Comparison of ENCODE assay signal across 13 cellular contexts in genomic region chr15:39585871-39586301, GRCh38. TPM values are rescaled to one million over a fixed set of nuclear protein-coding genes. Genes with fewer than 3 reads are reported as not detected.
DNase-seq lines count a peak whose midpoint lies in the region; ATAC-seq, FAIRE-seq and TF ChIP-seq lines count a peak whose summit lies in the region.
"Had no signal": no experiment of that assay in that cellular context is flagged by ENCODE, and none has a peak within 500 bp of the region (broad histone marks: within the 10 kb centered on the region; RNA-seq: fewer than 3 reads in every experiment).

No MANE protein-coding gene starts in this region.

- H3K4me1 ChIP-seq in endothelial cell of umbilical vein (ENCODE audit: control insufficient read depth, extremely low read depth, insufficient read depth, low read length) (peaks cover 19% of the 10 kb centered on the region), muscle layer of colon (ENCODE audit: insufficient read depth, low read length) (peaks cover 63% of the 10 kb centered on the region)

- H3K9ac ChIP-seq in endothelial cell of umbilical vein (replicated peaks; ENCODE audit: extremely low read depth, insufficient read depth, low read length) (peak overlapping the region; percentile 99), muscle layer of colon (ENCODE audit: low read length) (no peak overlapping the region)

- peak overlapping the region; percentile 82 for H3K4me2 ChIP-seq in endothelial cell of umbilical vein (ENCODE audit: insufficient read depth, low read length)

- H3K9me3 ChIP-seq in endothelial cell of umbilical vein (replicated peaks; ENCODE audit: control insufficient read depth, insufficient read depth, low read length) (no peaks in the 10 kb centered on the region), muscle layer of colon (ENCODE audit: low read length) (no peaks in the 10 kb centered on the region)
- H3K9me3 ChIP-seq: right atrium auricular region had no signal

- dilution Hi-C loops in endothelial cell of umbilical vein (cut with MboI; ENCODE audit: extremely low pct_ligation_motif_present, low sequenced_read_pairs) = no loop called here

- POLR2A ChIA-PET in endothelial cell of umbilical vein (lab: Charles Lee) = interaction anchor here (0.6 to 9.9 kb wide), 12 partner anchors 111 to 763 kb away, joined by 3 to 118 read pairs (median 4); no protein-coding TSS in a partner anchor

- peaks cover 5% of the 10 kb centered on the region for H4K20me1 ChIP-seq in endothelial cell of umbilical vein (replicated peaks; ENCODE audit: control insufficient read depth, extremely low read depth, insufficient read depth, low read length)

- H3K27me3 Mint-ChIP-seq in natural killer cell (ENCODE audit: low read depth in 2 of 2) = no peaks in the 10 kb centered on the region
- H3K27me3 Mint-ChIP-seq in natural killer cell treated with Interleukin-12 subunit alpha and Interleukin-12 subunit beta and Interleukin-15 and Interleukin-18, amount 100 ng/mL, for 72 hours = peaks cover 4 to 6% of the 10 kb centered on the region in 2 donors
- peaks cover 5% of the 10 kb centered on the region for H3K27me3 Mint-ChIP-seq in glutamatergic neuron (ENCODE audit: unreplicated experiment)

- no peaks in the 10 kb centered on the region for H3K9me1 ChIP-seq in endothelial cell of umbilical vein (replicated peaks; ENCODE audit: control insufficient read depth, extremely low read depth, insufficient read depth, low read length)

- H3K36me3 Mint-ChIP-seq in natural killer cell (peaks cover 27% of the 10 kb centered on the region), glutamatergic neuron (ENCODE audit: unreplicated experiment) (no peaks in the 10 kb centered on the region)
- H3K36me3 Mint-ChIP-seq in natural killer cell treated with Interleukin-12 subunit alpha and Interleukin-12 subunit beta and Interleukin-15 and Interleukin-18, amount 100 ng/mL, for 72 hours = peaks cover 1% of the 10 kb centered on the region
- H3K36me3 Mint-ChIP-seq: naive B cell had no signal

- TF ChIP-seq CTCF in natural killer cell (IDR thresholded peaks at IDR 0.05) (no peak), endothelial cell of umbilical vein (IDR thresholded peaks at IDR 0.05; ENCODE audit: extremely low read depth in 1 of 2, insufficient read depth in 1 of 2, low read depth in 1 of 2, low read length in 2 of 2) (no peak), glutamatergic neuron (IDR thresholded peaks at IDR 0.05; ENCODE audit: partially characterized antibody, unreplicated experiment) (no peak)

- H3K27ac Mint-ChIP-seq in natural killer cell (peak overlapping the region; percentile 67 to 86), glutamatergic neuron (ENCODE audit: unreplicated experiment) (no peak overlapping the region)
- no peak overlapping the region for H3K27ac Mint-ChIP-seq in natural killer cell treated with Interleukin-12 subunit alpha and Interleukin-12 subunit beta and Interleukin-15 and Interleukin-18, amount 100 ng/mL, for 72 hours

- H3K9me3 Mint-ChIP-seq in natural killer cell = no peaks in the 10 kb centered on the region
- no peaks in the 10 kb centered on the region for H3K9me3 Mint-ChIP-seq in natural killer cell treated with Interleukin-12 subunit alpha and Interleukin-12 subunit beta and Interleukin-15 and Interleukin-18, amount 100 ng/mL, for 72 hours
- peaks cover 6% of the 10 kb centered on the region for H3K9me3 Mint-ChIP-seq in glutamatergic neuron (ENCODE audit: unreplicated experiment)
- H3K9me3 Mint-ChIP-seq: naive B cell had no signal

- FAIRE-seq in endothelial cell of umbilical vein (lab: Jason Lieb, UNC) = no peak

- peak overlapping the region; percentile 70 for H3K27ac ChIP-seq in endothelial cell of umbilical vein (ENCODE audit: insufficient read depth, low read depth, low read length)
- H3K27ac ChIP-seq in muscle layer of colon (ENCODE audit: low read depth, low read length) = peak overlapping the region; percentile 16

- H3K36me3 ChIP-seq in endothelial cell of umbilical vein (ENCODE audit: control insufficient read depth in 2 of 2, extremely low read depth in 1 of 2, insufficient read depth in 2 of 2, low read length in 2 of 2) (peaks cover 69 to 88% of the 10 kb centered on the region in 2 experiments), muscle layer of colon (ENCODE audit: insufficient read depth, low read length) (peaks cover 88% of the 10 kb centered on the region)

- no peak for DNase-seq in natural killer cell
- no peak for DNase-seq in natural killer cell treated with Interleukin-12 subunit alpha and Interleukin-12 subunit beta and Interleukin-15 and Interleukin-18, amount 100 ng/mL, for 72 hours (ENCODE audit: low spot score)
- no peak for DNase-seq in endothelial cell of umbilical vein (ENCODE audit: low read depth, low spot score)
- no peak for DNase-seq in glutamatergic neuron
- no peak for DNase-seq in NCI-H2029 treated with DMSO at 0.1 percent for 48 hours (lab: John Stamatoyannopoulos, UW)
- DNase-seq: naive B cell; NCI-H2081 treated with DMSO at 0.1 percent for 48 hours; stimulated activated naive CD4-positive, alpha-beta T cell had no signal

- H3K27me3 ChIP-seq in endothelial cell of umbilical vein (ENCODE audit: control insufficient read depth in 2 of 2, insufficient read depth in 2 of 2, low read length in 2 of 2) (no peaks in the 10 kb centered on the region), muscle layer of colon (ENCODE audit: control insufficient read depth in 1 of 2, insufficient read depth in 2 of 2, low read length in 2 of 2) (no peaks in the 10 kb centered on the region)
- H3K27me3 ChIP-seq: right atrium auricular region had no signal

- intact Hi-C loops in natural killer cell (cut with micrococcal nuclease) = loop anchor here (2.0 to 10.0 kb wide), 2 partner anchors 37 to 1111 kb away; no protein-coding TSS in a partner anchor
- intact Hi-C loops in endothelial cell of umbilical vein (cut with micrococcal nuclease) = no loop called here

- H3K4me1 Mint-ChIP-seq in natural killer cell (peaks cover 47 to 53% of the 10 kb centered on the region in 2 donors), glutamatergic neuron (ENCODE audit: low read depth, unreplicated experiment) (peaks cover 14% of the 10 kb centered on the region)
- H3K4me1 Mint-ChIP-seq in natural killer cell treated with Interleukin-12 subunit alpha and Interleukin-12 subunit beta and Interleukin-15 and Interleukin-18, amount 100 ng/mL, for 72 hours (ENCODE audit: low read depth in 2 of 2) = peaks cover 25 to 31% of the 10 kb centered on the region in 2 donors

- no peak for TF ChIP-seq POLR2A in endothelial cell of umbilical vein (IDR thresholded peaks at IDR 0.05; ENCODE audit: low read depth, low read length)

- CTCF ChIA-PET in endothelial cell of umbilical vein (lab: Charles Lee) = interaction anchor here (1.2 kb wide), 1 partner anchor 414 kb away, joined by 3 read pairs; no protein-coding TSS in a partner anchor

- H3K79me2 ChIP-seq in endothelial cell of umbilical vein (ENCODE audit: control insufficient read depth, insufficient read depth, low read length) = peaks cover 70% of the 10 kb centered on the region

- BruUV-seq in endothelial cell of umbilical vein (replicated peaks; lab: Mats Ljungman, UMichigan) = no TSS peak

- H3K4me3 Mint-ChIP-seq in natural killer cell = no peak overlapping the region
- H3K4me3 Mint-ChIP-seq in natural killer cell treated with Interleukin-12 subunit alpha and Interleukin-12 subunit beta and Interleukin-15 and Interleukin-18, amount 100 ng/mL, for 72 hours = no peak overlapping the region
- H3K4me3 Mint-ChIP-seq in glutamatergic neuron (ENCODE audit: unreplicated experiment) = no peak overlapping the region
- H3K4me3 Mint-ChIP-seq: naive B cell had no signal

- ATAC-seq in natural killer cell = no peak
- ATAC-seq in natural killer cell treated with Interleukin-12 subunit alpha and Interleukin-12 subunit beta and Interleukin-15 and Interleukin-18, amount 100 ng/mL, for 72 hours = no peak
- ATAC-seq in GM21717 (IDR thresholded peaks at IDR 0.05; ENCODE audit: unreplicated experiment) = no peak
- ATAC-seq in GM21447 (IDR thresholded peaks at IDR 0.05; ENCODE audit: unreplicated experiment) = no peak
- ATAC-seq: HCT116 had no signal

- H3K4me3 ChIP-seq in endothelial cell of umbilical vein (replicated peaks in 1 of 3; ENCODE audit: insufficient read depth in 1 of 3, low read depth in 1 of 3, low read length in 3 of 3) (peak overlapping the region in 2 of 3 experiments; percentile 97 to 98), muscle layer of colon (ENCODE audit: low read depth in 1 of 2, low read length in 2 of 2) (no peak overlapping the region)
- H3K4me3 ChIP-seq: right atrium auricular region had no signal

- no peak overlapping the region for H2AFZ ChIP-seq in endothelial cell of umbilical vein (ENCODE audit: low read depth, low read length)

TF ChIP-seq in endothelial cell of umbilical vein, 7 proteins besides CTCF, POLR2A, EP300 and RAD21:
- no peak for TF ChIP-seq EZH2 (IDR thresholded peaks at IDR 0.05; ENCODE audit: borderline replicate concordance, low read depth, low read length, severe bottlenecking)
- no peak for TF ChIP-seq POLR2AphosphoS5 (IDR thresholded peaks at IDR 0.05; ENCODE audit: insufficient read depth, low read depth, low read length)
- no peak for TF ChIP-seq JUN (IDR thresholded peaks at IDR 0.05; ENCODE audit: borderline replicate concordance, insufficient read depth, insufficient read length, low read depth)
- no peak for TF ChIP-seq MYC (IDR thresholded peaks at IDR 0.05; ENCODE audit: low read depth, low read length)
- no peak for TF ChIP-seq MAX (IDR thresholded peaks at IDR 0.05; ENCODE audit: insufficient read depth, insufficient read length)
- no peak for TF ChIP-seq GATA2 (IDR thresholded peaks at IDR 0.05; ENCODE audit: insufficient read depth, insufficient read length, low read depth, low read length)
- TF ChIP-seq FOS (IDR thresholded peaks at IDR 0.05; ENCODE audit: borderline replicate concordance, insufficient read depth, low read length) = no peak

RNA-seq across cellular contexts. Expression of gene THBS1, which starts 5.0 kb away (rescaled TPM):
- 10 to 100 TPM; 27.1 to 43.3 (median 38.3) TPM for total RNA-seq in natural killer cell
- total RNA-seq in natural killer cell treated with Interleukin-12 subunit alpha and Interleukin-12 subunit beta and Interleukin-15 and Interleukin-18, amount 100 ng/mL, for 72 hours = under 1 TPM; 0.31 to 0.38 TPM
- total RNA-seq in endothelial cell of umbilical vein = 8,837 and 8,883 TPM in 2 replicates
- 6,148 and 6,293 TPM in 2 replicates for polyA plus RNA-seq in endothelial cell of umbilical vein
- 2,202 and 2,655 TPM in 2 replicates for polyA plus RNA-seq in endothelial cell of umbilical vein (2011; cell fraction: cytosol; rRNA removed)
- polyA plus RNA-seq in endothelial cell of umbilical vein (2011; cell fraction: nucleus; rRNA removed) = 17,201 and 26,660 TPM in 2 replicates
- 3,629 and 3,767 TPM in 2 replicates for polyA plus RNA-seq in endothelial cell of umbilical vein (2012)
- polyA minus RNA-seq in endothelial cell of umbilical vein = 17,988 and 18,091 TPM in 2 replicates
- 7.8 TPM for polyA minus RNA-seq in endothelial cell of umbilical vein (2011; cell fraction: cytosol; rRNA and poly(A)+ RNA removed)
- polyA minus RNA-seq in endothelial cell of umbilical vein (2011; cell fraction: nucleus; rRNA and poly(A)+ RNA removed) = 23,649 and 24,248 TPM in 2 replicates
- 0.83 TPM for total RNA-seq in glutamatergic neuron (ENCODE audit: unreplicated experiment)

Comparison
In these comparisons a context has a peak if more than half of its experiments do, and no peak if none do; other contexts are left out.
1. H3K27ac Mint-ChIP-seq: peak in natural killer cell (2 of 2); none in natural killer cell treated with Interleukin-12 subunit alpha and Interleukin-12 subunit beta and Interleukin-15 and Interleukin-18, amount 100 ng/mL, for 72 hours (0 of 2) and glutamatergic neuron (single experiment).
2. H3K4me3 ChIP-seq: peak in endothelial cell of umbilical vein (2 of 3); none in muscle layer of colon (0 of 2).
3. RNA of gene THBS1, which starts 5.0 kb away (total RNA-seq): 8,837 to 8,883 TPM in endothelial cell of umbilical vein; 27.1 to 43.3 TPM in natural killer cell, 0.83 TPM in glutamatergic neuron (single experiment) and 0.31 to 0.38 TPM in natural killer cell treated with Interleukin-12 subunit alpha and Interleukin-12 subunit beta and Interleukin-15 and Interleukin-18, amount 100 ng/mL, for 72 hours; every median in the first group is over 100 times any median in the second.